Comparison of ENCODE assay signal across 2 cellular contexts in the genomic region with DNA sequence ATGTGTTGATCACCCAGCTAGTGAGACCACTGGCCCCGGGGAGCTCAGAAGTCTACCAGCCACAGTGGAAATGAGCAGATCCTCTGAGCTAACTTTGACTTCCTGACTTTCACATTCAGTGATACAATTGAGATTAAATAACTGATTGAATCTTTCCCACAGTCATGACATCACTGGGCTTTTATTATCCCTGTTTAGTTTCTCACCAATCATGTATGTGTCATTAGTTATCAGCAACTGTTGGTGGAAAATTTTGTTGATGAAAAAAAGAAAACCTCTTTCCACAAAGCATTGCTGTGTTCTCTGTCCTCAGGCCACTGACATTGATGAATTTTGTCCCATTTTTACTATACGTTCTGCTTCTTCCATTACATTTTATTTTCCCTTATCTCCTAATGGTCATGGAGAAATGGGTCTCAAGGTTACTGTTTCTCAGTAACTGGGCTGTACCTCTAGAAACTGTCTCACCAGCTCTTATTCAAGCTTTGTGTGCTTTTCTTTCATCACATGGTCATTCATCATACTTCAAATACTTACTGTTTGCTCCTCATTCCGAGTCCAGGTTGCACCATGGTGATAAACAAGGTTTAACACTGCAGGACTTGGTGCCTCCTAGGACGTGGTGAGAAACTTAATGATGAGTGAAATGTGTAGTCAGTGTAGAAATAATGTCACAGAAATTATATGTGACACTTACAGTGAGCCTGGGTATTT.
TF ChIP-seq lines count a peak whose summit lies in the region.

No MANE protein-coding gene starts in this region.

TF ChIP-seq in SK-N-SH treated with all-trans-retinoic acid at 6 μM for 48 hours, 23 proteins besides CTCF, POLR2A, EP300 and RAD21:
- TF ChIP-seq ISL1 (CRISPR knock-in tag; IDR thresholded peaks at IDR 0.05) (peak; percentile 34; the same call in 1 of the 2 replicates), CSDC2 (CRISPR knock-in tag; IDR thresholded peaks at IDR 0.05) (no peak)

TF ChIP-seq in SK-N-SH, 30 proteins besides CTCF, POLR2A, EP300 and RAD21:
- TF ChIP-seq FOXJ3 (CRISPR knock-in tag; IDR thresholded peaks at IDR 0.05) (no peak), YY1 (IDR thresholded peaks at IDR 0.05; ENCODE audit: low read depth) (no peak), NFIC (IDR thresholded peaks at IDR 0.05; ENCODE audit: borderline replicate concordance) (no peak), TCF12 (IDR thresholded peaks at IDR 0.05) (no peak), SIN3A (IDR thresholded peaks at IDR 0.05; ENCODE audit: borderline replicate concordance, low read depth, low read length) (no peak), MXI1 (IDR thresholded peaks at IDR 0.05; ENCODE audit: low read depth, low read length) (no peak), TAF1 (IDR thresholded peaks at IDR 0.05; ENCODE audit: borderline replicate concordance, low read depth, low read length) (no peak), SMC3 (IDR thresholded peaks at IDR 0.05; ENCODE audit: low read depth, low read length) (no peak), MEF2A (IDR thresholded peaks at IDR 0.05; ENCODE audit: borderline replicate concordance, low read depth) (no peak), NRF1 (IDR thresholded peaks at IDR 0.05; ENCODE audit: low read depth, low read length) (no peak), GABPA (IDR thresholded peaks at IDR 0.05; ENCODE audit: low read depth) (no peak)
- TF ChIP-seq, protein P1, sequence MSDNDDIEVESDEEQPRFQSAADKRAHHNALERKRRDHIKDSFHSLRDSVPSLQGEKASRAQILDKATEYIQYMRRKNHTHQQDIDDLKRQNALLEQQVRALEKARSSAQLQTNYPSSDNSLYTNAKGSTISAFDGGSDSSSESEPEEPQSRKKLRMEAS (IDR thresholded peaks at IDR 0.05; ENCODE audit: low read depth) = no peak
- TF ChIP-seq, protein P2, sequence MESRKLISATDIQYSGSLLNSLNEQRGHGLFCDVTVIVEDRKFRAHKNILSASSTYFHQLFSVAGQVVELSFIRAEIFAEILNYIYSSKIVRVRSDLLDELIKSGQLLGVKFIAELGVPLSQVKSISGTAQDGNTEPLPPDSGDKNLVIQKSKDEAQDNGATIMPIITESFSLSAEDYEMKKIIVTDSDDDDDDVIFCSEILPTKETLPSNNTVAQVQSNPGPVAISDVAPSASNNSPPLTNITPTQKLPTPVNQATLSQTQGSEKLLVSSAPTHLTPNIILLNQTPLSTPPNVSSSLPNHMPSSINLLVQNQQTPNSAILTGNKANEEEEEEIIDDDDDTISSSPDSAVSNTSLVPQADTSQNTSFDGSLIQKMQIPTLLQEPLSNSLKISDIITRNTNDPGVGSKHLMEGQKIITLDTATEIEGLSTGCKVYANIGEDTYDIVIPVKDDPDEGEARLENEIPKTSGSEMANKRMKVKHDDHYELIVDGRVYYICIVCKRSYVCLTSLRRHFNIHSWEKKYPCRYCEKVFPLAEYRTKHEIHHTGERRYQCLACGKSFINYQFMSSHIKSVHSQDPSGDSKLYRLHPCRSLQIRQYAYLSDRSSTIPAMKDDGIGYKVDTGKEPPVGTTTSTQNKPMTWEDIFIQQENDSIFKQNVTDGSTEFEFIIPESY (IDR thresholded peaks at IDR 0.05; ENCODE audit: borderline replicate concordance, low read depth) = no peak
